In genomic region chr11:70331901-70332300, GRCh38 we compare ENCODE assay signal across 21 cellular contexts.
A peak's percentile ranks its signal among the peaks of the same experiment; 100 is the strongest.
DNase-seq lines count a peak whose midpoint lies in the region; ATAC-seq and TF ChIP-seq lines count a peak whose summit lies in the region.
"Had no signal": no experiment of that assay in that cellular context is flagged by ENCODE, and none has a peak within 500 bp of the region (broad histone marks: within the 10 kb centered on the region; RNA-seq: fewer than 3 reads in every experiment).

No MANE protein-coding gene starts in this region.

- H3K9me3 ChIP-seq in heart right ventricle, result no peaks in the 10 kb centered on the region
- H3K9me3 ChIP-seq in right cardiac atrium (ENCODE audit: control insufficient read depth, low read length), result no peaks in the 10 kb centered on the region
- no peaks in the 10 kb centered on the region for H3K9me3 ChIP-seq in endodermal cell (ENCODE audit: control insufficient read depth, low read length)
- no peaks in the 10 kb centered on the region for H3K9me3 ChIP-seq in Karpas-422 (ENCODE audit: low read length)
- H3K9me3 ChIP-seq: BLaER1 treated with 17β-estradiol and CSF1 and Interleukin-3, amounts not matched to agents 10 nM and 100 nM; Peyer's patch had no signal

- H3K79me2 ChIP-seq in Karpas-422 (ENCODE audit: low read length) (no peaks in the 10 kb centered on the region), mesendoderm (ENCODE audit: control insufficient read depth, insufficient read depth, low read length) (no peaks in the 10 kb centered on the region)

- H4K20me1 ChIP-seq in Karpas-422 (ENCODE audit: insufficient read depth, low read depth, low read length), result no peaks in the 10 kb centered on the region

- no peak overlapping the region for H2AFZ ChIP-seq in Karpas-422 (ENCODE audit: low read length)
- H2AFZ ChIP-seq: GM23338 had no signal

- peaks cover 10% of the 10 kb centered on the region for H3K4me1 Mint-ChIP-seq in endodermal cell
- H3K4me1 Mint-ChIP-seq: CD8-positive, alpha-beta memory T cell; GM23338 had no signal

- H3K56ac ChIP-seq in mesendoderm (ENCODE audit: low read length), result no peak overlapping the region

- H3K4me1 ChIP-seq in heart right ventricle, result peaks cover 0 to 13% (median 5%) of the 10 kb centered on the region in 9 donors
- no peaks in the 10 kb centered on the region for H3K4me1 ChIP-seq in right cardiac atrium (ENCODE audit: control insufficient read depth, insufficient read depth, low read length)
- H3K4me1 ChIP-seq in endodermal cell (ENCODE audit: control insufficient read depth, insufficient read depth, low read length), result peaks cover 7% of the 10 kb centered on the region
- no peaks in the 10 kb centered on the region for H3K4me1 ChIP-seq in Karpas-422 (ENCODE audit: low read length)
- H3K4me1 ChIP-seq in mesendoderm (ENCODE audit: control insufficient read depth, low read depth, low read length), result no peaks in the 10 kb centered on the region
- H3K4me1 ChIP-seq: Peyer's patch had no signal

- WGBS in heart right ventricle, 2 donors, result 82 to 92% methylated on average over 10 of the region's 10 CpGs
- WGBS in right cardiac atrium, result 95% methylated on average over 10 of the region's 10 CpGs
- 94 to 97% methylated on average over 7 to 10 of the region's 10 CpGs for WGBS in endodermal cell (ENCODE audit: insufficient coverage in 1 of 2, insufficient read length in 1 of 2), 2 experiments
- no CpG with 5 or more reads among the region's 10 CpGs for WGBS in mesendoderm (ENCODE audit: extremely low coverage, insufficient coverage, low lambda C conversion rate)

- H3K9ac ChIP-seq in endodermal cell (ENCODE audit: extremely low read depth, low read length, poor library complexity, severe bottlenecking) (no peak overlapping the region), Karpas-422 (ENCODE audit: low read length) (no peak overlapping the region), mesendoderm (ENCODE audit: low read length) (no peak overlapping the region)
- H3K9ac ChIP-seq: BLaER1 treated with 17β-estradiol and CSF1 and Interleukin-3, amounts not matched to agents 10 nM and 100 nM; KMS-11 had no signal

- no peak overlapping the region for H3K4me3 Mint-ChIP-seq in endodermal cell
- H3K4me3 Mint-ChIP-seq: CD8-positive, alpha-beta memory T cell; GM23338 had no signal

- DNase-seq in heart right ventricle (peak in 1 of 2 donors; percentile 34), right cardiac atrium (no peak), endodermal cell (no peak), occipital lobe (lab: John Stamatoyannopoulos, UW) (peak; percentile 74), dermis blood vessel endothelial cell (no peak), SW480 (ENCODE audit: low spot score) (no peak), Karpas-422 (no peak), mesendoderm (no peak)
- DNase-seq: CD8-positive, alpha-beta memory T cell; DMS79 treated with DMSO at 0.1 percent for 48 hours; MM.1S; NCI-H1092 treated with DMSO at 0.1 percent for 48 hours; NCI-H2107; NCI-H2227 treated with DMSO at 0.1 percent for 48 hours; NCI-H524 treated with DMSO at 0.1 percent for 48 hours; SHP77 treated with DMSO at 0.1 percent for 48 hours had no signal

- no peak overlapping the region for H2BK120ac ChIP-seq in mesendoderm (ENCODE audit: low read depth, low read length)

- no peaks in the 10 kb centered on the region for H3K9me2 ChIP-seq in Karpas-422 (replicated peaks; ENCODE audit: insufficient read depth, low read length)

- H2BK5ac ChIP-seq in mesendoderm (ENCODE audit: low read length), result no peak overlapping the region

- H3K27me3 Mint-ChIP-seq in endodermal cell (ENCODE audit: insufficient read depth), result no peaks in the 10 kb centered on the region
- H3K27me3 Mint-ChIP-seq: CD8-positive, alpha-beta memory T cell had no signal

- no peak overlapping the region for H3K18ac ChIP-seq in mesendoderm (ENCODE audit: low read length)

- peaks cover 83% of the 10 kb centered on the region for H3K36me3 Mint-ChIP-seq in endodermal cell (ENCODE audit: low read depth)

- no peak overlapping the region for H4K5ac ChIP-seq in mesendoderm (ENCODE audit: low read length)

- H3K9me3 Mint-ChIP-seq in endodermal cell, result no peaks in the 10 kb centered on the region
- H3K9me3 Mint-ChIP-seq: CD8-positive, alpha-beta memory T cell; GM23338 had no signal

- H2BK15ac ChIP-seq in mesendoderm (replicated peaks; ENCODE audit: low read depth), result no peak overlapping the region

- TF ChIP-seq CTCF in heart right ventricle (IDR thresholded peaks at IDR 0.05) (peak in 2 of 9 donors; percentile 19 to 27), endodermal cell (conservative IDR thresholded peaks at IDR 0.05) (no peak)

- no peak overlapping the region for H3K4me3 ChIP-seq in heart right ventricle
- H3K4me3 ChIP-seq in right cardiac atrium (ENCODE audit: low read length), result no peak overlapping the region
- no peak overlapping the region for H3K4me3 ChIP-seq in endodermal cell (ENCODE audit: low read length)
- H3K4me3 ChIP-seq in Karpas-422 (ENCODE audit: low read length), result no peak overlapping the region
- no peak overlapping the region for H3K4me3 ChIP-seq in mesendoderm (ENCODE audit: low read length)
- H3K4me3 ChIP-seq: BLaER1 treated with 17β-estradiol and CSF1 and Interleukin-3, amounts not matched to agents 10 nM and 100 nM; GM23338; Peyer's patch had no signal

- H3K27ac ChIP-seq in heart right ventricle (peak overlapping the region in 1 of 10 donors; percentile 30), right cardiac atrium (ENCODE audit: low read length) (no peak overlapping the region), endodermal cell (ENCODE audit: low read depth, low read length) (no peak overlapping the region), Karpas-422 (ENCODE audit: low read length) (no peak overlapping the region), mesendoderm (ENCODE audit: low read depth, low read length) (no peak overlapping the region)
- H3K27ac ChIP-seq: BLaER1 treated with 17β-estradiol and CSF1 and Interleukin-3, amounts not matched to agents 10 nM and 100 nM; KMS-11; Peyer's patch had no signal

- peaks cover 1% of the 10 kb centered on the region for H3K79me1 ChIP-seq in mesendoderm (ENCODE audit: low read length)

- H3K4ac ChIP-seq in mesendoderm (ENCODE audit: low read depth, low read length), result no peak overlapping the region

- peak overlapping the region; percentile 44 for H3K27ac Mint-ChIP-seq in endodermal cell
- H3K27ac Mint-ChIP-seq: GM23338 had no signal

- no peak overlapping the region for H2AK5ac ChIP-seq in mesendoderm (ENCODE audit: low read length)

- H3K23ac ChIP-seq in mesendoderm (ENCODE audit: low read length), result no peak overlapping the region

- H3K27me3 ChIP-seq in heart right ventricle (no peaks in the 10 kb centered on the region), right cardiac atrium (ENCODE audit: control insufficient read depth, insufficient read depth) (no peaks in the 10 kb centered on the region), endodermal cell (ENCODE audit: control insufficient read depth, insufficient read depth, low read length, poor library complexity, severe bottlenecking) (no peaks in the 10 kb centered on the region), Karpas-422 (ENCODE audit: low read length) (no peaks in the 10 kb centered on the region), mesendoderm (ENCODE audit: insufficient read depth, low read length, poor library complexity) (no peaks in the 10 kb centered on the region)
- H3K27me3 ChIP-seq: BLaER1 treated with 17β-estradiol and CSF1 and Interleukin-3, amounts not matched to agents 10 nM and 100 nM; Peyer's patch had no signal

- H4K8ac ChIP-seq in mesendoderm (ENCODE audit: low read depth, low read length), result no peak overlapping the region

- H3K4me2 ChIP-seq in Karpas-422 (ENCODE audit: low read depth, low read length, poor library complexity, severe bottlenecking) (no peak overlapping the region), mesendoderm (ENCODE audit: low read length) (no peak overlapping the region)
- H3K4me2 ChIP-seq: BLaER1 treated with 17β-estradiol and CSF1 and Interleukin-3, amounts not matched to agents 10 nM and 100 nM; GM23338; KMS-11 had no signal

- ATAC-seq in heart right ventricle (peak; percentile 54 to 93 (median 79)), right cardiac atrium (no peak)
- ATAC-seq: GM23338, HepG2 had no signal

- H3K36me3 ChIP-seq in heart right ventricle (peaks cover 0 to 100% (median 74%) of the 10 kb centered on the region in 9 donors), endodermal cell (ENCODE audit: control insufficient read depth, insufficient read depth, low read length) (peaks cover 99% of the 10 kb centered on the region), Karpas-422 (ENCODE audit: insufficient read depth, low read length) (peaks cover 49% of the 10 kb centered on the region), mesendoderm (ENCODE audit: control insufficient read depth, insufficient read depth, low read length) (peaks cover 29% of the 10 kb centered on the region)

- intact Hi-C loops in heart right ventricle (cut with DNase I) (no loop called here), right cardiac atrium (cut with DNase I) (no loop called here)

Comparison
In these comparisons a context has a peak if more than half of its experiments do, and no peak if none do; other contexts are left out.
1. ATAC-seq: peak in heart right ventricle (8 of 8); none in right cardiac atrium (0 of 2).